2 cellular contexts compared by ENCODE assay signal in genomic region chr6:158751192-158751591, GRCh38.
TF ChIP-seq lines count a peak whose summit lies in the region.

No MANE protein-coding gene starts in this region.

TF ChIP-seq in HepG2, 621 proteins besides CTCF, POLR2A, EP300 and RAD21 (continued from another document):
- TF ChIP-seq ZNF18 (CRISPR knock-in tag; IDR thresholded peaks at IDR 0.05; ENCODE audit: insufficient replicate concordance) (no peak), ARNT2 (CRISPR knock-in tag; IDR thresholded peaks at IDR 0.05; ENCODE audit: low read depth) (no peak)

TF ChIP-seq in WTC11, 78 proteins besides CTCF, POLR2A, EP300 and RAD21 (continued from another document):
- TF ChIP-seq ZNF281 (CRISPR knock-in tag; IDR thresholded peaks at IDR 0.05): no peak
- TF ChIP-seq ZNF121 (CRISPR knock-in tag; IDR thresholded peaks at IDR 0.05): no peak
- TF ChIP-seq SOX15 (CRISPR knock-in tag; IDR thresholded peaks at IDR 0.05): no peak
- TF ChIP-seq ESRRA (CRISPR knock-in tag; IDR thresholded peaks at IDR 0.05; ENCODE audit: borderline replicate concordance): no peak
- no peak for TF ChIP-seq PREB (CRISPR knock-in tag; IDR thresholded peaks at IDR 0.05; ENCODE audit: borderline replicate concordance)
- TF ChIP-seq ZNF219 (CRISPR knock-in tag; IDR thresholded peaks at IDR 0.05; ENCODE audit: borderline replicate concordance): no peak
- TF ChIP-seq JUN (CRISPR knock-in tag; IDR thresholded peaks at IDR 0.05): no peak
- TF ChIP-seq ZBTB43 (CRISPR knock-in tag; IDR thresholded peaks at IDR 0.05): no peak
- no peak for TF ChIP-seq TCF7 (CRISPR knock-in tag; IDR thresholded peaks at IDR 0.05; ENCODE audit: low read depth)
- TF ChIP-seq CDX4 (CRISPR knock-in tag; IDR thresholded peaks at IDR 0.05; ENCODE audit: borderline replicate concordance): no peak
- no peak for TF ChIP-seq ZSCAN18 (CRISPR knock-in tag; IDR thresholded peaks at IDR 0.05)
- TF ChIP-seq ZNF532 (CRISPR knock-in tag; IDR thresholded peaks at IDR 0.05; ENCODE audit: borderline replicate concordance): no peak
- no peak for TF ChIP-seq PRDM15 (CRISPR knock-in tag; IDR thresholded peaks at IDR 0.05)
- TF ChIP-seq ZBTB21 (CRISPR knock-in tag; IDR thresholded peaks at IDR 0.05; ENCODE audit: borderline replicate concordance): no peak
- TF ChIP-seq PRRX2 (CRISPR knock-in tag; IDR thresholded peaks at IDR 0.05): no peak
- no peak for TF ChIP-seq GABPB1 (CRISPR knock-in tag; IDR thresholded peaks at IDR 0.05)
